In the genomic region with DNA sequence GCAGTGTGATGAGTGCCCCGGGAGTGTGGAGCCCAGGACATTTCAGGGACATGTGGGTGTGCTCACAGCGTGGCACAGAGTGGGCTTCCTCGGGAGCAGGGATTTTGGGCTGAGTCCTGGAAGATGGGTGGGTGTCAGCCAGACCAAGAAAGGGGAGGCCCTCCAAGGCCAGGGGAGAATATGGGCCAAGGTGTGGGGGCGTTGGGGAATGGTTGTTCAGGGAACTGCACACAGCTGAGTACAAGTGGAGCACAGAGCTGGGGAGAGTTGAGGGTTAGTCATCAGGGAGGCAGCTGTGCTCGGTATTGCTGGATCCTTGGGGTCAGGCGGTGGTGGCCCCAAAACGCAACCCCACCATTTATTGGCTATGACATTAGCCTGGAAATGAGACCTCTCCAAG, we compare ENCODE assay signal across 14 cellular contexts. TPM values are rescaled to one million over a fixed set of nuclear protein-coding genes. Genes with fewer than 3 reads are reported as not detected.
DNase-seq lines count a peak whose midpoint lies in the region; ATAC-seq, FAIRE-seq and TF ChIP-seq lines count a peak whose summit lies in the region.
"Had no signal": no experiment of that assay in that cellular context is flagged by ENCODE, and none has a peak within 500 bp of the region (broad histone marks: within the 10 kb centered on the region; RNA-seq: fewer than 3 reads in every experiment).

No MANE protein-coding gene starts in this region.

- peaks cover 30% of the 10 kb centered on the region for H3K4me1 Mint-ChIP-seq in MCF 10A (ENCODE audit: insufficient read depth, unreplicated experiment)
- peaks cover 35% of the 10 kb centered on the region for H3K4me1 Mint-ChIP-seq in memory B cell

- no peaks in the 10 kb centered on the region for H3K27me3 ChIP-seq in mammary epithelial cell (ENCODE audit: insufficient read depth, low read length)
- H3K27me3 ChIP-seq in breast epithelium = no peaks in the 10 kb centered on the region
- H3K27me3 ChIP-seq in tibial artery = no peaks in the 10 kb centered on the region
- H3K27me3 ChIP-seq: MG63 had no signal

- H3K4me1 ChIP-seq in mammary epithelial cell (ENCODE audit: insufficient read depth, low read length) = peaks cover 14% of the 10 kb centered on the region
- H3K4me1 ChIP-seq in breast epithelium = peaks cover 3 to 21% of the 10 kb centered on the region in 2 donors
- peaks cover 0 to 75% (median 45%) of the 10 kb centered on the region in 4 donors for H3K4me1 ChIP-seq in tibial artery

- H3K4me3 ChIP-seq in mammary epithelial cell (replicated peaks in 1 of 3; ENCODE audit: insufficient read depth in 1 of 3, low read depth in 2 of 3, low read length in 3 of 3) (no peak overlapping the region), breast epithelium (no peak overlapping the region), tibial artery (no peak overlapping the region)
- H3K4me3 ChIP-seq: MG63 had no signal

- CTCF ChIA-PET in MCF 10A (lab: Yijun Ruan, JAX) (interaction anchor here (1.1 to 5.2 kb wide), 2 partner anchors 8 to 215 kb away, joined by 3 to 24 read pairs; no protein-coding TSS in a partner anchor), mammary epithelial cell (lab: Charles Lee; ENCODE audit: low non-redundant PET) (no interaction called here)

- intact Hi-C loops in MCF 10A (cut with micrococcal nuclease) = no loop called here
- intact Hi-C loops in mammary epithelial cell (cut with micrococcal nuclease) = no loop called here
- intact Hi-C loops in breast epithelium (cut with DNase I; ENCODE audit: low total_unique reads) = no loop called here
- intact Hi-C loops in tibial artery (cut with DNase I; ENCODE audit: low total_unique reads) = loop anchor here (5.0 kb wide), 1 partner anchor 33 kb away; a partner anchor contains a TSS

- peaks cover 56% of the 10 kb centered on the region for H3K36me3 ChIP-seq in mammary epithelial cell (ENCODE audit: insufficient read depth, low read length)
- peaks cover 9% of the 10 kb centered on the region for H3K36me3 ChIP-seq in breast epithelium
- peaks cover 53 to 89% (median 77%) of the 10 kb centered on the region in 3 donors for H3K36me3 ChIP-seq in tibial artery

- H3K27ac Mint-ChIP-seq in MCF 10A (ENCODE audit: low read depth, unreplicated experiment) (peak overlapping the region; percentile 3), memory B cell (peak overlapping the region; percentile 32)

- BruUV-seq in MCF 10A (replicated peaks; lab: Mats Ljungman, UMichigan) (no TSS peak), mammary epithelial cell (replicated peaks; lab: Mats Ljungman, UMichigan) (no TSS peak)

- no peak for ATAC-seq in memory B cell (ENCODE audit: low read depth)

- H3K9me3 ChIP-seq in mammary epithelial cell (replicated peaks; ENCODE audit: insufficient read depth, low read length) = no peaks in the 10 kb centered on the region
- H3K9me3 ChIP-seq in breast epithelium = no peaks in the 10 kb centered on the region
- no peaks in the 10 kb centered on the region for H3K9me3 ChIP-seq in tibial artery
- H3K9me3 ChIP-seq: MG63 had no signal

- peaks cover 89% of the 10 kb centered on the region for H3K36me3 Mint-ChIP-seq in MCF 10A (ENCODE audit: insufficient read depth, unreplicated experiment)
- H3K36me3 Mint-ChIP-seq in memory B cell = peaks cover 38% of the 10 kb centered on the region

- no peak overlapping the region for H2AFZ ChIP-seq in mammary epithelial cell (ENCODE audit: low read depth, low read length)

- in situ Hi-C loops in mammary epithelial cell (cut with MboI; ENCODE audit: low sequenced_read_pairs in 2 of 2) = no loop called here

- no peak for DNase-seq in MCF 10A (ENCODE audit: unreplicated experiment)
- DNase-seq in mammary epithelial cell = no peak
- no peak for DNase-seq in breast epithelium (ENCODE audit: low spot score in 2 of 2)
- DNase-seq in memory B cell (ENCODE audit: low spot score in 2 of 2) = no peak
- no peak for DNase-seq in tibial artery
- DNase-seq in GM12892 (ENCODE audit: insufficient read length) = no peak
- no peak for DNase-seq in AG20443 (ENCODE audit: low spot score)
- DNase-seq in DMS53 (lab: John Stamatoyannopoulos, UW) = no peak
- DNase-seq: hippocampal formation, MG63, NCI-H2171 treated with DMSO at 0.1 percent for 48 hours, T-helper 1 cell had no signal

- no peak overlapping the region for H3K4me2 ChIP-seq in mammary epithelial cell (ENCODE audit: insufficient read depth, low read depth, low read length)

- H3K27ac ChIP-seq in mammary epithelial cell (ENCODE audit: insufficient read depth, low read depth, low read length) (no peak overlapping the region), breast epithelium (peak overlapping the region; percentile 48 to 60), tibial artery (peak overlapping the region; percentile 50 to 60)

- H4K20me1 ChIP-seq in mammary epithelial cell (ENCODE audit: insufficient read depth, low read length) = no peaks in the 10 kb centered on the region

- TF ChIP-seq POLR2A in breast epithelium (IDR thresholded peaks at IDR 0.05) (no peak), GM12892 (IDR thresholded peaks at IDR 0.05; ENCODE audit: low read depth, low read length) (no peak)

- POLR2A ChIA-PET in MCF 10A (lab: Yijun Ruan, JAX) = interaction anchor here (0.9 to 1.9 kb wide), 3 partner anchors 31 to 378 kb away, joined by 3 to 5 read pairs (median 4); a partner anchor contains a TSS

- no peaks in the 10 kb centered on the region for H3K27me3 Mint-ChIP-seq in MCF 10A (ENCODE audit: insufficient read depth, unreplicated experiment)
- no peaks in the 10 kb centered on the region for H3K27me3 Mint-ChIP-seq in memory B cell

- WGBS in mammary epithelial cell (ENCODE audit: low coverage, missing lambda C conversion rate) = 65% methylated on average over 7 of the region's 7 CpGs

- dilution Hi-C loops in mammary epithelial cell (cut with HindIII; ENCODE audit: low sequenced_read_pairs) = no loop called here

- TF ChIP-seq CTCF in MCF 10A (IDR thresholded peaks at IDR 0.05; ENCODE audit: unreplicated experiment) = no peak
- no peak for TF ChIP-seq CTCF in mammary epithelial cell (conservative IDR thresholded peaks at IDR 0.05 in 1 of 2, IDR thresholded peaks at IDR 0.05 in 1 of 2; ENCODE audit: extremely low read depth in 1 of 2, insufficient read depth in 1 of 2, low read depth in 1 of 2, low read length in 2 of 2)
- no peak for TF ChIP-seq CTCF in breast epithelium (IDR thresholded peaks at IDR 0.05)
- no peak for TF ChIP-seq CTCF in tibial artery (IDR thresholded peaks at IDR 0.05)

- H3K79me2 ChIP-seq in mammary epithelial cell (ENCODE audit: insufficient read depth, low read length) = peaks cover 82% of the 10 kb centered on the region

- H3K9me3 Mint-ChIP-seq in MCF 10A (ENCODE audit: unreplicated experiment) = no peaks in the 10 kb centered on the region
- H3K9me3 Mint-ChIP-seq in memory B cell = no peaks in the 10 kb centered on the region

- FAIRE-seq in GM12892 (lab: Jason Lieb, UNC) = no peak
- FAIRE-seq: endometrium, GM18507 had no signal

- no peak overlapping the region for H3K9ac ChIP-seq in mammary epithelial cell (ENCODE audit: insufficient read depth, low read length)

- no peak overlapping the region for H3K4me3 Mint-ChIP-seq in MCF 10A (ENCODE audit: unreplicated experiment)
- no peak overlapping the region for H3K4me3 Mint-ChIP-seq in memory B cell

RNA-seq across cellular contexts. Expression of a gene that starts 5.5 kb away (rescaled TPM):
- 55.9 and 71.8 TPM in 2 replicates for total RNA-seq in MCF 10A (2022)
- total RNA-seq in mammary epithelial cell = 10 to 100 TPM; 28.7 to 36.2 TPM
- polyA plus RNA-seq in mammary epithelial cell = 14.4 TPM
- polyA minus RNA-seq in mammary epithelial cell = 35.9 TPM
- total RNA-seq in breast epithelium = 10 to 100 TPM; 29.5 to 42.9 (median 29.8) TPM
- polyA plus RNA-seq in GM12892 (2012; ENCODE audit: missing spikeins) = 14.6 TPM

RNA-seq across cellular contexts. Expression of a gene that starts 31.3 kb away (rescaled TPM):
- total RNA-seq in MCF 10A (2022) = 14.7 and 15.9 TPM in 2 replicates
- total RNA-seq in mammary epithelial cell = 10 to 100 TPM in 1 of 2 donors, 1 to 10 TPM in 1; 8.6 to 13.5 TPM
- 9.7 TPM for polyA plus RNA-seq in mammary epithelial cell
- polyA minus RNA-seq in mammary epithelial cell = 8.5 TPM
- total RNA-seq in breast epithelium = 10 to 100 TPM in 2 of 3 donors, 1 to 10 TPM in 1; 6.9 to 18.7 (median 14.1) TPM
- 19.2 TPM for polyA plus RNA-seq in GM12892 (2012; ENCODE audit: missing spikeins)
